ENCODE assay signal across 1 cellular context in the genomic region with DNA sequence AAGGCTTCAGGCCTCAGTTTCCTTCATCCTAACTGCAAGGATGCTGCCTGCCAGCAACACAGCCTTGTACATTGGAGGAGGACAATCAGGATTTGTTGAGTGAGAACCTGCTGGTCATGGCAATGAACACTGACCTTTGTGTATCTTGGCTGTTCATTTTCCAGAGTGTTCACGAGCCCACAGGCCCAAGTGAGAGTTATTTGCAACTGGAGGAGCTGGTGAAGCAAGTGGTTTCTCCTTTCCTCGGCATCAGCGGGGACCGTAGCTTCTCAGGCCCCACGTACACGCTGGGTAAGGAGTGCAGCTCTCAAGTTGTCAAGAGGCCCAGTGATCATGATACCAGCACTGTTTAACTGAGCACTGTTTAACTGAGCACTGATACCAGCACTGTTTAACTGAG.
TF ChIP-seq lines count a peak whose summit lies in the region.

No MANE protein-coding gene starts in this region.

TF ChIP-seq in IMR-90, 13 proteins besides CTCF, POLR2A, EP300 and RAD21 (continued from another document):
- no peak for TF ChIP-seq BHLHE40 (IDR thresholded peaks at IDR 0.05; ENCODE audit: low read depth, low read length)
- no peak for TF ChIP-seq MAFK (IDR thresholded peaks at IDR 0.05; ENCODE audit: low read depth, low read length)
- no peak for TF ChIP-seq RCOR1 (IDR thresholded peaks at IDR 0.05; ENCODE audit: insufficient replicate concordance, low read length)
- TF ChIP-seq RFX5 (IDR thresholded peaks at IDR 0.05; ENCODE audit: low read depth, low read length) = no peak
- TF ChIP-seq MXI1 (IDR thresholded peaks at IDR 0.05; ENCODE audit: borderline replicate concordance, low read depth, low read length) = no peak
- TF ChIP-seq FOS (IDR thresholded peaks at IDR 0.05; ENCODE audit: low read depth, low read length) = no peak
